In the genomic region with DNA sequence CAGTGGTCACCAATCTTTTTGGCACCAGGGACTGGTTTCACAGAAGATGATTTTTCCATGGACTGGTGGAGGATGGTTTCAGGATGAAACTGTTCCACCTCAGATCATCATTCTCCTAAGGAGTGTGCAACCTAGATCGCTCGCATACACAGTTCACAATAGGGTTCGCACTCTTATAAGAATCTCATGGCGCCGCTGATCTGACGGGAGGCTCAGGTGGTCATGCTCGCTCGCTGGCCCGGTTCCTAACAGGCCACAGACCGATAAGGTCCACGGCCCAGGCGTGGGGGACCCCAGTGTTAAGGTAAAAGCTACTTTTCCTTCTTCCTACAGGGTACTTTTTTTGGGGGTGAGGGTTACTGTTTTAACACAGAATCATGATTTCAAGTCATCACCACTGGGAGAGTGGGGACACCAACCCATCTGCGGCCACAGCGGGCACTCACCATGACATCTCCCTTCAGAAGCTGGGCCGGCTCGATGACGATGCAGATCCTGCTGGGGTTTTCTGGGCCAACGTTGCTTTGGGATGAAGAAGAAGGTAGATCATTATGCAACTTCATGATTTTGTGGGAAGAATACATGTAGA, we compare ENCODE assay signal across 14 cellular contexts.
A peak's percentile ranks its signal among the peaks of the same experiment; 100 is the strongest.
DNase-seq lines count a peak whose midpoint lies in the region; ATAC-seq, FAIRE-seq and TF ChIP-seq lines count a peak whose summit lies in the region.
"Had no signal": no experiment of that assay in that cellular context is flagged by ENCODE, and none has a peak within 500 bp of the region (broad histone marks: within the 10 kb centered on the region; RNA-seq: fewer than 3 reads in every experiment).

No MANE protein-coding gene starts in this region.

- H3K27me3 Mint-ChIP-seq in chondrocyte (ENCODE audit: low read depth) (no peaks in the 10 kb centered on the region), neural crest cell (ENCODE audit: low read depth) (no peaks in the 10 kb centered on the region)
- H3K27me3 Mint-ChIP-seq: CD4-positive, alpha-beta memory T cell had no signal

- TF ChIP-seq CTCF in chondrocyte (IDR thresholded peaks at IDR 0.05) = no peak
- TF ChIP-seq CTCF in neural crest cell (conservative IDR thresholded peaks at IDR 0.05) = no peak

- DNase-seq in chondrocyte (ENCODE audit: low spot score) = no peak
- peak; percentile 40 for DNase-seq in islet precursor cell
- no peak for DNase-seq in neural crest cell (ENCODE audit: low read depth, low spot score)
- DNase-seq in urothelium cell line (ENCODE audit: low spot score) = no peak
- no peak for DNase-seq in activated effector memory CD4-positive, alpha-beta T cell treated with anti-CD3 and anti-CD28 coated beads, Interleukin-2, amount 50 U/mL, for 16 hours
- no peak for DNase-seq in kidney tubule cell (ENCODE audit: low spot score)
- DNase-seq: BE2C; CD4-positive, alpha-beta memory T cell; DMS79 had no signal

- no peak overlapping the region for H3K4me3 Mint-ChIP-seq in chondrocyte (ENCODE audit: unreplicated experiment)
- H3K4me3 Mint-ChIP-seq in neural crest cell = no peak overlapping the region
- H3K4me3 Mint-ChIP-seq: CD4-positive, alpha-beta memory T cell had no signal

- H3K36me3 Mint-ChIP-seq in chondrocyte (ENCODE audit: low read depth) (peaks cover 62% of the 10 kb centered on the region), neural crest cell (ENCODE audit: low read depth) (peaks cover 3% of the 10 kb centered on the region)
- H3K36me3 Mint-ChIP-seq: CD4-positive, alpha-beta memory T cell had no signal

- peak; percentile 20 for FAIRE-seq in urothelium cell line (lab: Jason Lieb, UNC)
- FAIRE-seq: A549, GM12878, GM18507 had no signal

- H3K9me3 Mint-ChIP-seq in chondrocyte (ENCODE audit: low read depth) = no peaks in the 10 kb centered on the region
- no peaks in the 10 kb centered on the region for H3K9me3 Mint-ChIP-seq in neural crest cell

- H3K27ac Mint-ChIP-seq in chondrocyte (ENCODE audit: unreplicated experiment) (peak overlapping the region; percentile 45), neural crest cell (ENCODE audit: unreplicated experiment) (peak overlapping the region; percentile 50)
- H3K27ac Mint-ChIP-seq: CD4-positive, alpha-beta memory T cell had no signal

- ATAC-seq in HG03469 (IDR thresholded peaks at IDR 0.05; ENCODE audit: unreplicated experiment) = no peak
- ATAC-seq: A549, GM12878, HCT116 had no signal

- H3K4me1 Mint-ChIP-seq in chondrocyte (ENCODE audit: low read depth) (peaks cover 37% of the 10 kb centered on the region), neural crest cell (peaks cover 14% of the 10 kb centered on the region)
- H3K4me1 Mint-ChIP-seq: CD4-positive, alpha-beta memory T cell had no signal
